ENCODE assay signal across 2 cellular contexts in the genomic region with DNA sequence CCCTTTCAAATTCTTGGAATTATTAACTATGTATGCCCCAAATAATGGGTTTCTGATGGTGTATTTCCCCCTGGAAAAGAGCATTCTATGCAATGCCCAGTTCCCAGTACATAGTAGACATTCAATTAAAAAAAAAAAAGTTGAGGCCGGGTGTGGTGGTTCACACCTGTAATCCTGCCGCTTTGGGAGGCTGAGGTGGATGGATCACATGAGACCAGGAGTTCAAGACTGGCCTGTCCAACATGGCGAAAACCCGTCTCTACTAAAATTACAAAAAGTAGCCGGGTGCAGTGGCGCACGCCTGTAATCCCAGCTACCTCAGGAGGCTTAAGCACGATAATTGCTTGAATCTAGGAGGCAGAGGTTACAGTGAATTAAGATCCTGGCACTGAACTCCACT.
TF ChIP-seq lines count a peak whose summit lies in the region.

No MANE protein-coding gene starts in this region.

TF ChIP-seq in K562, 482 proteins besides CTCF, POLR2A, EP300 and RAD21:
- TF ChIP-seq, protein P1, sequence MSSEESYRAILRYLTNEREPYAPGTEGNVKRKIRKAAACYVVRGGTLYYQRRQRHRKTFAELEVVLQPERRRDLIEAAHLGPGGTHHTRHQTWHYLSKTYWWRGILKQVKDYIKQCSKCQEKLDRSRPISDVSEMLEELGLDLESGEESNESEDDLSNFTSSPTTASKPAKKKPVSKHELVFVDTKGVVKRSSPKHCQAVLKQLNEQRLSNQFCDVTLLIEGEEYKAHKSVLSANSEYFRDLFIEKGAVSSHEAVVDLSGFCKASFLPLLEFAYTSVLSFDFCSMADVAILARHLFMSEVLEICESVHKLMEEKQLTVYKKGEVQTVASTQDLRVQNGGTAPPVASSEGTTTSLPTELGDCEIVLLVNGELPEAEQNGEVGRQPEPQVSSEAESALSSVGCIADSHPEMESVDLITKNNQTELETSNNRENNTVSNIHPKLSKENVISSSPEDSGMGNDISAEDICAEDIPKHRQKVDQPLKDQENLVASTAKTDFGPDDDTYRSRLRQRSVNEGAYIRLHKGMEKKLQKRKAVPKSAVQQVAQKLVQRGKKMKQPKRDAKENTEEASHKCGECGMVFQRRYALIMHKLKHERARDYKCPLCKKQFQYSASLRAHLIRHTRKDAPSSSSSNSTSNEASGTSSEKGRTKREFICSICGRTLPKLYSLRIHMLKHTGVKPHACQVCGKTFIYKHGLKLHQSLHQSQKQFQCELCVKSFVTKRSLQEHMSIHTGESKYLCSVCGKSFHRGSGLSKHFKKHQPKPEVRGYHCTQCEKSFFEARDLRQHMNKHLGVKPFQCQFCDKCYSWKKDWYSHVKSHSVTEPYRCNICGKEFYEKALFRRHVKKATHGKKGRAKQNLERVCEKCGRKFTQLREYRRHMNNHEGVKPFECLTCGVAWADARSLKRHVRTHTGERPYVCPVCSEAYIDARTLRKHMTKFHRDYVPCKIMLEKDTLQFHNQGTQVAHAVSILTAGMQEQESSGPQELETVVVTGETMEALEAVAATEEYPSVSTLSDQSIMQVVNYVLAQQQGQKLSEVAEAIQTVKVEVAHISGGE (CRISPR knock-in tag; IDR thresholded peaks at IDR 0.05) = peak in 1 of 3 experiments; percentile 71; a peak in 2 of 6 replicates
- no peak for TF ChIP-seq CBX5 (IDR thresholded peaks at IDR 0.05; ENCODE audit: borderline replicate concordance, low read depth)

TF ChIP-seq in liver, 16 proteins besides CTCF, POLR2A, EP300 and RAD21 (continued from another document):
- TF ChIP-seq, protein P2, sequence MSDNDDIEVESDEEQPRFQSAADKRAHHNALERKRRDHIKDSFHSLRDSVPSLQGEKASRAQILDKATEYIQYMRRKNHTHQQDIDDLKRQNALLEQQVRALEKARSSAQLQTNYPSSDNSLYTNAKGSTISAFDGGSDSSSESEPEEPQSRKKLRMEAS (IDR thresholded peaks at IDR 0.05) = no peak
- no peak for TF ChIP-seq TAF1 (conservative IDR thresholded peaks at IDR 0.05)
- TF ChIP-seq NR2F2 (IDR thresholded peaks at IDR 0.05) = no peak
- TF ChIP-seq FOXA2 (IDR thresholded peaks at IDR 0.05) = no peak
- no peak for TF ChIP-seq YY1 (IDR thresholded peaks at IDR 0.05)
- TF ChIP-seq SP1 (IDR thresholded peaks at IDR 0.05) = no peak
TF ChIP-seq in liver: peak in this region for 0.
